In genomic region chr15:55823191-55823670, GRCh38 we compare ENCODE assay signal across 15 cellular contexts.
A peak's percentile ranks its signal among the peaks of the same experiment; 100 is the strongest.
DNase-seq lines count a peak whose midpoint lies in the region; FAIRE-seq and TF ChIP-seq lines count a peak whose summit lies in the region.
"Had no signal": no experiment of that assay in that cellular context is flagged by ENCODE, and none has a peak within 500 bp of the region (broad histone marks: within the 10 kb centered on the region; RNA-seq: fewer than 3 reads in every experiment).

No MANE protein-coding gene starts in this region.

- H3K36me3 Mint-ChIP-seq in nephron progenitor cell (ENCODE audit: low read depth), result no peaks in the 10 kb centered on the region
- no peaks in the 10 kb centered on the region for H3K36me3 Mint-ChIP-seq in H9 (ENCODE audit: insufficient read depth in 1 of 3, low read depth in 3 of 3)

- H3K9me2 ChIP-seq in OCI-LY7 (ENCODE audit: insufficient read depth, low read length), result no peaks in the 10 kb centered on the region

- no peak for TF ChIP-seq POLR2A in spleen (IDR thresholded peaks at IDR 0.05)

- H3K4me3 Mint-ChIP-seq in nephron progenitor cell (no peak overlapping the region), H9 (no peak overlapping the region)
- H3K4me3 Mint-ChIP-seq: effector memory CD8-positive, alpha-beta T cell had no signal

- H4K91ac ChIP-seq in H9 (ENCODE audit: insufficient read length, low read depth, low read length), result no peak overlapping the region

- FAIRE-seq in endometrium (lab: Jason Lieb, UNC), result peak; percentile 48
- FAIRE-seq: D721Med had no signal

- no peaks in the 10 kb centered on the region for H3K36me3 ChIP-seq in OCI-LY7 (ENCODE audit: insufficient read depth, low read length)
- peaks cover 0 to 6% (median 0%) of the 10 kb centered on the region in 6 donors for H3K36me3 ChIP-seq in spleen
- H3K36me3 ChIP-seq: lower lobe of right lung had no signal

- no peak overlapping the region for H3T11ph ChIP-seq in H9 (ENCODE audit: low read length)

- no peak overlapping the region for H3K14ac ChIP-seq in H9 (ENCODE audit: insufficient read depth, low read length)

- POLR2A ChIA-PET in OCI-LY7 (lab: Charles Lee), result no interaction called here

- no peak overlapping the region for H2BK12ac ChIP-seq in H9 (ENCODE audit: insufficient read length, low read depth, low read length)

- H3K79me2 ChIP-seq in OCI-LY7 (ENCODE audit: insufficient read depth, low read depth, low read length) (no peaks in the 10 kb centered on the region), H9 (ENCODE audit: insufficient read depth, low read length) (no peaks in the 10 kb centered on the region)

- TF ChIP-seq CTCF in nephron progenitor cell (IDR thresholded peaks at IDR 0.05) (no peak), OCI-LY7 (conservative IDR thresholded peaks at IDR 0.05; ENCODE audit: low read length) (no peak), spleen (IDR thresholded peaks at IDR 0.05 in 8 of 11, conservative IDR thresholded peaks at IDR 0.05 in 3 of 11) (no peak), H9 (conservative IDR thresholded peaks at IDR 0.05) (no peak)

- no peak overlapping the region for H3K18ac ChIP-seq in H9 (ENCODE audit: insufficient read length, low read depth, low read length)

- H2BK5ac ChIP-seq in H9 (ENCODE audit: insufficient read length, low read length), result no peak overlapping the region

- H3K4me2 ChIP-seq in OCI-LY7 (ENCODE audit: low read length) (no peak overlapping the region), H9 (ENCODE audit: insufficient read depth, insufficient read length, low read length) (no peak overlapping the region)

- H3K27ac Mint-ChIP-seq in nephron progenitor cell, result peak overlapping the region; percentile 42
- no peak overlapping the region for H3K27ac Mint-ChIP-seq in H9
- H3K27ac Mint-ChIP-seq: effector memory CD8-positive, alpha-beta T cell had no signal

- no peak overlapping the region for H2AFZ ChIP-seq in OCI-LY7 (ENCODE audit: low read length)
- no peak overlapping the region for H2AFZ ChIP-seq in H9 (ENCODE audit: low read length)

- H4K8ac ChIP-seq in H9 (replicated peaks; ENCODE audit: insufficient read length, low read depth, low read length), result no peak overlapping the region

- no peak overlapping the region for H3K9ac ChIP-seq in H9 (ENCODE audit: extremely low read depth, insufficient read length, low read length)

- DNase-seq in COLO829 (ENCODE audit: low spot score) (peak; percentile 22), NCI-H1105 treated with DMSO at 0.1 percent for 48 hours (lab: John Stamatoyannopoulos, UW) (peak; percentile 75), nephron progenitor cell (no peak), OCI-LY7 (ENCODE audit: low spot score) (no peak), spleen (no peak), H9 (no peak), amygdala (lab: John Stamatoyannopoulos, UW) (no peak)
- DNase-seq: activated gamma-delta T cell; effector memory CD8-positive, alpha-beta T cell; lower lobe of right lung; NK-92 treated with Interleukin-12 subunit alpha and Interleukin-12 subunit beta, amount 100 ng/mL, for 24 hours; retina had no signal

- H3K4me1 ChIP-seq in OCI-LY7 (ENCODE audit: insufficient read depth, low read length, poor library complexity, severe bottlenecking) (no peaks in the 10 kb centered on the region), spleen (no peaks in the 10 kb centered on the region), H9 (ENCODE audit: insufficient read depth, low read length) (no peaks in the 10 kb centered on the region)
- H3K4me1 ChIP-seq: lower lobe of right lung had no signal

- intact Hi-C loops in OCI-LY7 (cut with micrococcal nuclease; ENCODE audit: unreplicated experiment) (no loop called here), spleen (cut with DNase I; ENCODE audit: low total_unique reads) (no loop called here)

- H3K23me2 ChIP-seq in H9 (ENCODE audit: insufficient read length, low read depth, low read length, poor library complexity, severe bottlenecking), result no peaks in the 10 kb centered on the region

- no peak overlapping the region for H2BK20ac ChIP-seq in H9 (ENCODE audit: low read depth, low read length, poor library complexity, severe bottlenecking)

- peaks cover 6% of the 10 kb centered on the region for H3K27me3 Mint-ChIP-seq in nephron progenitor cell (ENCODE audit: low read depth, poor library complexity)
- H3K27me3 Mint-ChIP-seq in H9 (ENCODE audit: low read depth), result no peaks in the 10 kb centered on the region

- no peak overlapping the region for H3K4ac ChIP-seq in H9 (ENCODE audit: low read depth, low read length)

- H3K9me3 ChIP-seq in OCI-LY7 (ENCODE audit: low read length) (no peaks in the 10 kb centered on the region), spleen (peaks cover 0 to 2% (median 0%) of the 10 kb centered on the region in 8 donors), H9 (ENCODE audit: control insufficient read depth, low read depth, low read length) (no peaks in the 10 kb centered on the region)
- H3K9me3 ChIP-seq: lower lobe of right lung had no signal

- H3K4me1 Mint-ChIP-seq in nephron progenitor cell (peaks cover 58% of the 10 kb centered on the region), H9 (peaks cover 11 to 12% of the 10 kb centered on the region in 2 experiments)

- H3K79me1 ChIP-seq in H9 (ENCODE audit: insufficient read depth, low read depth, low read length, poor library complexity, severe bottlenecking), result no peaks in the 10 kb centered on the region

- H2BK15ac ChIP-seq in H9 (ENCODE audit: low read depth, low read length), result no peak overlapping the region

- H3K23ac ChIP-seq in H9 (ENCODE audit: insufficient read length, low read depth, low read length), result no peak overlapping the region

- CTCF ChIA-PET in OCI-LY7 (lab: Charles Lee; ENCODE audit: unreplicated experiment), result no interaction called here

- H3K27me3 ChIP-seq in spleen (replicated peaks in 1 of 7), result no peaks in the 10 kb centered on the region
- H3K27me3 ChIP-seq in H9 (ENCODE audit: insufficient read depth, low read length), result no peaks in the 10 kb centered on the region

- H3K9me3 Mint-ChIP-seq in nephron progenitor cell, result no peaks in the 10 kb centered on the region
- H3K9me3 Mint-ChIP-seq in H9, result peaks cover 0 to 5% of the 10 kb centered on the region in 2 experiments; a peak in 1 of 5 replicates
- H3K9me3 Mint-ChIP-seq: effector memory CD8-positive, alpha-beta T cell had no signal

- H3K27ac ChIP-seq in OCI-LY7 (ENCODE audit: low read depth, low read length, poor library complexity, severe bottlenecking) (no peak overlapping the region), spleen (no peak overlapping the region), H9 (ENCODE audit: insufficient read length, low read depth, low read length) (no peak overlapping the region)
- H3K27ac ChIP-seq: lower lobe of right lung, VCaP had no signal

- 43 to 61% (median 51%) methylated on average over 3 of the region's 3 CpGs for WGBS in spleen, 5 donors
- WGBS in H9 (ENCODE audit: extremely low coverage, insufficient read length, low lambda C conversion rate), result no CpG with 5 or more reads among the region's 3 CpGs

- no peak overlapping the region for H3K56ac ChIP-seq in H9 (ENCODE audit: insufficient read length, low read depth, low read length)

- BruUV-seq in OCI-LY7 (replicated peaks; lab: Mats Ljungman, UMichigan), result no TSS peak

- H2BK120ac ChIP-seq in H9 (ENCODE audit: low read depth, low read length, poor library complexity, severe bottlenecking), result no peak overlapping the region

- H4K5ac ChIP-seq in H9 (ENCODE audit: insufficient read length, low read depth, low read length), result no peak overlapping the region

- no peaks in the 10 kb centered on the region for H4K20me1 ChIP-seq in OCI-LY7 (ENCODE audit: insufficient read depth, low read length)
- H4K20me1 ChIP-seq in H9 (ENCODE audit: control insufficient read depth, insufficient read depth, insufficient read length), result no peaks in the 10 kb centered on the region

- H3K4me3 ChIP-seq in OCI-LY7 (ENCODE audit: low read depth, low read length, poor library complexity, severe bottlenecking), result no peak overlapping the region
- no peak overlapping the region for H3K4me3 ChIP-seq in spleen
- H3K4me3 ChIP-seq: lower lobe of right lung had no signal

- no peak overlapping the region for H2AK5ac ChIP-seq in H9 (ENCODE audit: insufficient read length, low read length)

Comparison
In these comparisons a context has a peak if more than half of its experiments do, and no peak if none do; other contexts are left out.
1. DNase-seq: peak in COLO829 (single experiment) and NCI-H1105 treated with DMSO at 0.1 percent for 48 hours (single experiment); none in nephron progenitor cell (single experiment), OCI-LY7 (single experiment), spleen (single experiment), H9 (single experiment) and amygdala (0 of 56).